In the genomic region with DNA sequence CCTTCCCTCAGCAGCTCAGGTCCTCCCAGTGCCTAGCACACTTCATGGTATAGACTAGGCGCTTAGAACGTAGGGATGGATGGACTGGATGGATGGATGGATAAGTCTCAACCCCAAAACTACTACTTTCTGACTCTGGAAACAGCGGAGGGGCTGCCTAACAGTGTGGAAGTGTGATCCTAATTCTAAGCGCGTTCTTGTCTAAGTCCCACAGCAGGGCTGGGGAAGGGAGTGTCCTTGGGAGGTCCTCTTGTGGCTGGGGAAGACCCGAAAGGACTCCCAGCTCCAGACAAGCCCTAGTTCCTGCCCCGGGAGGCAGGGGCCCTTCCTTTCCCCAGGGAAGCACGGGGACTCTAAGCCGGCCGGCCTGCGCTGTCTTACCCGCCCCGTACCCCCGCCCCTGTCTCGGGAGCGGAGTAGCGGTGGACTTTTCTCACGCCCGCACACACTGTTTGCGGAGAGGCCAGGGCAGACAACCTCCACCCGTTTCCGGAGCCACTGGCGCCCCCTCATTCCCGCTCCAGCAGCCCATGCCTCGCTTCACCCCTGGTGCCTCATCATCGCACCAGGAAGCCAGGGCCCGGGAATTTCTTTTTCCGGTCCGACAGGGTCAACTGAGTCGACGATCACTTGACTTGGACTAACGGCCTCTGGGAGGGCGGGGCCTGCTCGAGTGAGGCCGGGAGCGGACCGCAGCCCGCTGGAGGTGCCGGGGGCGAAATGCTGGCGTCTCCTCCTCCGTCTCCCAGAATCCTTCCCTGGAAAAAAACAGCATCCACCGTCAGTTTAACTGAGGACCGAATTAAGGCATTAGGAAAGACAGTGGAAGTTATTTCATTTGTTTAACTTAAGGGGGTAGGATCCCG, we compare ENCODE assay signal across 8 cellular contexts.
DNase-seq lines count a peak whose midpoint lies in the region; ATAC-seq, FAIRE-seq and TF ChIP-seq lines count a peak whose summit lies in the region.

No MANE protein-coding gene starts in this region.

- no peaks in the 10 kb centered on the region for H3K27me3 ChIP-seq in right lobe of liver

- POLR2A ChIA-PET in activated CD4-positive, alpha-beta T cell treated with anti-CD3 and anti-CD28 coated beads for 36 hours (lab: Charles Lee): no interaction called here

- DNase-seq in NCI-H1694 treated with DMSO at 0.1 percent for 48 hours (lab: John Stamatoyannopoulos, UW): peak; percentile 0
- no peak for DNase-seq in NCI-H1694 (lab: John Stamatoyannopoulos, UW)
- peak; percentile 74 for DNase-seq in LHCN-M2 (ENCODE audit: low read depth)
- DNase-seq in activated CD4-positive, alpha-beta T cell treated with anti-CD3 and anti-CD28 coated beads for 36 hours: peak; percentile 58
- DNase-seq in effector CD4-positive, alpha-beta T cell: peak; percentile 9
- DNase-seq in right lobe of liver: peak; percentile 83 to 89 (median 86)
- DNase-seq in stimulated activated CD4-positive, alpha-beta T cell treated with anti-CD3 and anti-CD28 coated beads, Interleukin-2, amount 100 ng/mL, for 48 hours: peak; percentile 13 to 39
- no peak for DNase-seq in D721Med (ENCODE audit: insufficient read length, low spot score)

- intact Hi-C loops in activated CD4-positive, alpha-beta T cell treated with anti-CD3 and anti-CD28 coated beads for 36 hours (cut with DNase I, micrococcal nuclease): no loop called here
- intact Hi-C loops in right lobe of liver (cut with DNase I): no loop called here

- H3K4me1 Mint-ChIP-seq in activated CD4-positive, alpha-beta T cell treated with anti-CD3 and anti-CD28 coated beads for 36 hours: peaks cover 3% of the 10 kb centered on the region

- TF ChIP-seq CTCF in right lobe of liver (IDR thresholded peaks at IDR 0.05) (no peak), D721Med (IDR thresholded peaks at IDR 0.05; ENCODE audit: insufficient read depth, missing control alignments) (no peak)

- H3K27ac ChIP-seq in right lobe of liver: peak overlapping the region in 2 of 3 donors; percentile 38 to 48

- no peak overlapping the region for H3K27ac Mint-ChIP-seq in activated CD4-positive, alpha-beta T cell treated with anti-CD3 and anti-CD28 coated beads for 36 hours

- no peaks in the 10 kb centered on the region for H3K9me3 ChIP-seq in right lobe of liver

- H3K4me1 ChIP-seq in right lobe of liver: peaks cover 0 to 4% (median 0%) of the 10 kb centered on the region in 4 donors

- H3K9me3 Mint-ChIP-seq in activated CD4-positive, alpha-beta T cell treated with anti-CD3 and anti-CD28 coated beads for 36 hours (ENCODE audit: low read depth): no peaks in the 10 kb centered on the region

- H3K4me3 Mint-ChIP-seq in activated CD4-positive, alpha-beta T cell treated with anti-CD3 and anti-CD28 coated beads for 36 hours: peak overlapping the region; percentile 38

- no peak for FAIRE-seq in D721Med (lab: Jason Lieb, UNC)

- H3K36me3 ChIP-seq in right lobe of liver: no peaks in the 10 kb centered on the region

- H3K27me3 Mint-ChIP-seq in activated CD4-positive, alpha-beta T cell treated with anti-CD3 and anti-CD28 coated beads for 36 hours: peaks cover 6% of the 10 kb centered on the region

- CTCF ChIA-PET in activated CD4-positive, alpha-beta T cell treated with anti-CD3 and anti-CD28 coated beads for 36 hours (lab: Charles Lee): interaction anchor here (0.6 to 2.6 kb wide), 4 partner anchors 8 to 649 kb away, joined by 3 to 9 read pairs (median 4); no protein-coding TSS in a partner anchor

- peak; percentile 37 for TF ChIP-seq POLR2A in right lobe of liver (IDR thresholded peaks at IDR 0.05)

- peak overlapping the region; percentile 41 to 77 (median 57) for H3K4me3 ChIP-seq in right lobe of liver

- WGBS in right lobe of liver (ENCODE audit: insufficient coverage, low coverage, low lambda C conversion rate, missing lambda C conversion rate): 12% methylated on average over 15 of the region's 45 CpGs

- ATAC-seq in activated CD4-positive, alpha-beta T cell treated with anti-CD3 and anti-CD28 coated beads for 36 hours: peak; percentile 79
- peak; percentile 89 to 95 (median 92) for ATAC-seq in right lobe of liver

- H3K36me3 Mint-ChIP-seq in activated CD4-positive, alpha-beta T cell treated with anti-CD3 and anti-CD28 coated beads for 36 hours (ENCODE audit: low read depth): no peaks in the 10 kb centered on the region

Comparison
In these comparisons a context has a peak if more than half of its experiments do, and no peak if none do; other contexts are left out.
1. DNase-seq: peak in NCI-H1694 treated with DMSO at 0.1 percent for 48 hours (single experiment), LHCN-M2 (single experiment), activated CD4-positive, alpha-beta T cell treated with anti-CD3 and anti-CD28 coated beads for 36 hours (single experiment), effector CD4-positive, alpha-beta T cell (single experiment), right lobe of liver (3 of 3) and stimulated activated CD4-positive, alpha-beta T cell treated with anti-CD3 and anti-CD28 coated beads, Interleukin-2, amount 100 ng/mL, for 48 hours (2 of 2); none in NCI-H1694 (single experiment) and D721Med (single experiment).